ENCODE assay signal across 9 cellular contexts in genomic region chr12:102483466-102483865, GRCh38. TPM values are rescaled to one million over a fixed set of nuclear protein-coding genes. Genes with fewer than 3 reads are reported as not detected.
DNase-seq lines count a peak whose midpoint lies in the region; ATAC-seq and TF ChIP-seq lines count a peak whose summit lies in the region.
"Had no signal": no experiment of that assay in that cellular context is flagged by ENCODE, and none has a peak within 500 bp of the region (broad histone marks: within the 10 kb centered on the region; RNA-seq: fewer than 3 reads in every experiment).

No MANE protein-coding gene starts in this region.

- ATAC-seq in HG02938 (IDR thresholded peaks at IDR 0.05; ENCODE audit: unreplicated experiment): peak; percentile 66
- ATAC-seq in activated B cell treated with CpG ODN at 0.5 μM for 24 hours (ENCODE audit: low read depth): peak; percentile 55
- no peak for ATAC-seq in heart right ventricle
- no peak for ATAC-seq in sciatic nerve

- no peak for TF ChIP-seq EP300 in suprapubic skin (IDR thresholded peaks at IDR 0.05)

- H3K4me3 Mint-ChIP-seq in activated B cell treated with CpG ODN at 0.5 μM for 24 hours: peak overlapping the region; percentile 70

- no peaks in the 10 kb centered on the region for H3K27me3 ChIP-seq in heart right ventricle
- no peaks in the 10 kb centered on the region for H3K27me3 ChIP-seq in suprapubic skin

- intact Hi-C loops in activated B cell treated with CpG ODN at 0.5 μM for 24 hours (cut with micrococcal nuclease): loop anchor here (10.0 kb wide), 2 partner anchors 389 to 1079 kb away; partner anchors contain the start of gene ARL1
- intact Hi-C loops in heart right ventricle (cut with DNase I): loop anchor here in 8 of 10 donors (5.0 to 10.0 kb wide), 8 partner anchors 284 to 549 kb away; no protein-coding TSS in a partner anchor
- intact Hi-C loops in sciatic nerve (cut with DNase I): no loop called here

- H3K4me3 ChIP-seq in GM12864 (ENCODE audit: low read depth, low read length) (peak overlapping the region; percentile 39; the same call in 1 of the 2 replicates), heart right ventricle (no peak overlapping the region), suprapubic skin (no peak overlapping the region)

- H3K36me3 Mint-ChIP-seq in activated B cell treated with CpG ODN at 0.5 μM for 24 hours (ENCODE audit: low read depth): no peaks in the 10 kb centered on the region

- peaks cover 0 to 44% (median 10%) of the 10 kb centered on the region in 9 donors for H3K4me1 ChIP-seq in heart right ventricle
- peaks cover 20% of the 10 kb centered on the region for H3K4me1 ChIP-seq in suprapubic skin

- peak; percentile 87 for DNase-seq in GM12864 (ENCODE audit: low read depth)
- DNase-seq in GM19238 (ENCODE audit: insufficient read length, low spot score): peak; percentile 12
- no peak for DNase-seq in activated B cell treated with CpG ODN at 0.5 μM for 24 hours
- DNase-seq in NCI-H2227 (lab: John Stamatoyannopoulos, UW; ENCODE audit: unreplicated experiment): no peak
- DNase-seq in heart right ventricle: no peak
- DNase-seq in sciatic nerve (ENCODE audit: low spot score): no peak
- no peak for DNase-seq in suprapubic skin (ENCODE audit: low spot score in 2 of 2)
- DNase-seq: IMR-90 had no signal

- peak overlapping the region; percentile 87 for H3K27ac Mint-ChIP-seq in activated B cell treated with CpG ODN at 0.5 μM for 24 hours

- TF ChIP-seq CTCF in GM12864 (IDR thresholded peaks at IDR 0.05; ENCODE audit: low read depth, low read length, missing control alignments): no peak
- no peak for TF ChIP-seq CTCF in activated B cell treated with CpG ODN at 0.5 μM for 24 hours (IDR thresholded peaks at IDR 0.05)
- TF ChIP-seq CTCF in heart right ventricle (IDR thresholded peaks at IDR 0.05): no peak
- TF ChIP-seq CTCF in suprapubic skin (IDR thresholded peaks at IDR 0.05): no peak

- H3K27me3 Mint-ChIP-seq in activated B cell treated with CpG ODN at 0.5 μM for 24 hours: no peaks in the 10 kb centered on the region

- peaks cover 23% of the 10 kb centered on the region for H3K4me1 Mint-ChIP-seq in activated B cell treated with CpG ODN at 0.5 μM for 24 hours

- WGBS in heart right ventricle, 2 donors: 85 to 92% methylated on average over 2 of the region's 2 CpGs
- 98% methylated on average over 2 of the region's 2 CpGs for WGBS in suprapubic skin

- H3K9me3 ChIP-seq in heart right ventricle: peaks cover 0 to 6% (median 0%) of the 10 kb centered on the region in 11 donors
- no peaks in the 10 kb centered on the region for H3K9me3 ChIP-seq in suprapubic skin

- peak overlapping the region in 5 of 10 donors; percentile 9 to 63 (median 54) for H3K27ac ChIP-seq in heart right ventricle
- H3K27ac ChIP-seq in suprapubic skin: no peak overlapping the region

- no peaks in the 10 kb centered on the region for H3K9me3 Mint-ChIP-seq in activated B cell treated with CpG ODN at 0.5 μM for 24 hours

- TF ChIP-seq POLR2A in suprapubic skin (IDR thresholded peaks at IDR 0.05): no peak

- POLR2A ChIA-PET in activated B cell treated with CpG ODN at 0.5 μM for 24 hours (lab: Charles Lee): interaction anchor here (1.1 to 1.3 kb wide), 2 partner anchors 12 to 739 kb away, joined by 3 read pairs; no protein-coding TSS in a partner anchor

- CTCF ChIA-PET in activated B cell treated with CpG ODN at 0.5 μM for 24 hours (lab: Charles Lee): interaction anchor here (0.7 to 2.5 kb wide), 10 partner anchors 10 to 710 kb away, joined by 3 to 23 read pairs (median 6); no protein-coding TSS in a partner anchor

- H3K36me3 ChIP-seq in heart right ventricle: no peaks in the 10 kb centered on the region
- no peaks in the 10 kb centered on the region for H3K36me3 ChIP-seq in suprapubic skin

RNA-seq across cellular contexts. Expression of gene IGF1, which starts 3.1 kb away (rescaled TPM):
- total RNA-seq in activated B cell treated with CpG ODN at 0.5 μM for 24 hours: 0.27 TPM in 1 of 2 replicates, not detected in the other
- total RNA-seq in heart right ventricle: 10 to 100 TPM in 5 of 10 donors, 1 to 10 TPM in 5; 6.3 to 32.3 (median 10.2) TPM
- 1 to 10 TPM; 6.9 to 7.1 TPM for polyA plus RNA-seq in heart right ventricle
- 52.1 TPM for total RNA-seq in sciatic nerve
- 10 to 100 TPM in 2 of 4 donors, 1 to 10 TPM in 2; 5.9 to 19.7 (median 11.7) TPM for total RNA-seq in suprapubic skin

Comparison
In these comparisons a context has a peak if more than half of its experiments do, and no peak if none do; other contexts are left out.
1. DNase-seq: peak in GM12864 (single experiment) and GM19238 (single experiment); none in activated B cell treated with CpG ODN at 0.5 μM for 24 hours (single experiment), NCI-H2227 (single experiment), heart right ventricle (0 of 2), sciatic nerve (single experiment) and suprapubic skin (0 of 2).
2. ATAC-seq: peak in HG02938 (single experiment) and activated B cell treated with CpG ODN at 0.5 μM for 24 hours (single experiment); none in heart right ventricle (0 of 8) and sciatic nerve (single experiment).